1 cellular context compared by ENCODE assay signal in the genomic region with DNA sequence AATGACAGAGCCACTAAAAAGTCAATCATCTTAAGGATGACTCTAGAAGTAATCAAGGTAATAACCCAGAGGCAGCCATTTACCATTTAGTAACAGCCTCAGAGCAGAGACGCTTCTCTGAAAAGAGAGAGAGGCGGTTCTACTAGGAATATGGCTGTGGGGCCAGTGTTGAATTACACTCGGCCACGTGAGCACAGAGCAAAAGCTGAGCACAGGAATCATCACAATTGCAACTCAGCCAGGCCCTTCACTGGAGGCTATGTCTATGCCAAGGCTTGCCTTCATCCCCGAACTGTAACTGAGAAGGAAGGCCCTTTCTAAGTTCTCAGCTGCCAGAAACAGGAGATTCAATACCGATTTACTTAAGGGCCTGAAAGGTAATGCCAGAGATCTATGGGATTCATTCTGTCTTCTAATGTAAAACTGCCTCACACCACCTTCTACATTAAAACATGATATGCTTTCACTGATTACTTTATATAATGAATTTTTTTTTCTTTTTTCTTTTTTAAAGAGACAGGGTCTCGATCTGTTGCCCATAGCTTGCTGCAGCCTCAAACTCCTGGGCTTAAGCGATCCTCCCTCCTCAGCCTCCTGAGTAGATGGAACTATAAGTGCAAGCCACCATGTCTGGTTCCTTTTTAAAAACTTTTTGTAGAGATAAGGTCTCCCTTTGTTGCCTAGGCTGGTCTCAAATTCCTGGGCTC.
TF ChIP-seq lines count a peak whose summit lies in the region.

No MANE protein-coding gene starts in this region.

TF ChIP-seq in K562, 482 proteins besides CTCF, POLR2A, EP300 and RAD21 (continued from another document):
- TF ChIP-seq, protein P1, sequence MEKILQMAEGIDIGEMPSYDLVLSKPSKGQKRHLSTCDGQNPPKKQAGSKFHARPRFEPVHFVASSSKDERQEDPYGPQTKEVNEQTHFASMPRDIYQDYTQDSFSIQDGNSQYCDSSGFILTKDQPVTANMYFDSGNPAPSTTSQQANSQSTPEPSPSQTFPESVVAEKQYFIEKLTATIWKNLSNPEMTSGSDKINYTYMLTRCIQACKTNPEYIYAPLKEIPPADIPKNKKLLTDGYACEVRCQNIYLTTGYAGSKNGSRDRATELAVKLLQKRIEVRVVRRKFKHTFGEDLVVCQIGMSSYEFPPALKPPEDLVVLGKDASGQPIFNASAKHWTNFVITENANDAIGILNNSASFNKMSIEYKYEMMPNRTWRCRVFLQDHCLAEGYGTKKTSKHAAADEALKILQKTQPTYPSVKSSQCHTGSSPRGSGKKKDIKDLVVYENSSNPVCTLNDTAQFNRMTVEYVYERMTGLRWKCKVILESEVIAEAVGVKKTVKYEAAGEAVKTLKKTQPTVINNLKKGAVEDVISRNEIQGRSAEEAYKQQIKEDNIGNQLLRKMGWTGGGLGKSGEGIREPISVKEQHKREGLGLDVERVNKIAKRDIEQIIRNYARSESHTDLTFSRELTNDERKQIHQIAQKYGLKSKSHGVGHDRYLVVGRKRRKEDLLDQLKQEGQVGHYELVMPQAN (IDR thresholded peaks at IDR 0.05; ENCODE audit: borderline replicate concordance) = no peak
- TF ChIP-seq, protein P2, sequence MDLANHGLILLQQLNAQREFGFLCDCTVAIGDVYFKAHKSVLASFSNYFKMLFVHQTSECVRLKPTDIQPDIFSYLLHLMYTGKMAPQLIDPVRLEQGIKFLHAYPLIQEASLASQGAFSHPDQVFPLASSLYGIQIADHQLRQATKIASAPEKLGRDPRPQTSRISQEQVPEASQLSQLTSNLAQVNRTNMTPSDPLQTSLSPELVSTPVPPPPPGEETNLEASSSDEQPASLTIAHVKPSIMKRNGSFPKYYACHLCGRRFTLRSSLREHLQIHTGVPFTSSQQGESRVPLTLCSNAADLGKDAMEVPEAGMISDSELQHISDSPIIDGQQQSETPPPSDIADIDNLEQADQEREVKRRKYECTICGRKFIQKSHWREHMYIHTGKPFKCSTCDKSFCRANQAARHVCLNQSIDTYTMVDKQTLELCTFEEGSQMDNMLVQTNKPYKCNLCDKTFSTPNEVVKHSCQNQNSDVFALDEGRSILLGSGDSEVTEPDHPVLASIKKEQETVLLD (IDR thresholded peaks at IDR 0.05) = no peak
- no peak for TF ChIP-seq HNRNPK (IDR thresholded peaks at IDR 0.05; ENCODE audit: low read depth, low read length, poor library complexity, severe bottlenecking)
- TF ChIP-seq, protein P3, sequence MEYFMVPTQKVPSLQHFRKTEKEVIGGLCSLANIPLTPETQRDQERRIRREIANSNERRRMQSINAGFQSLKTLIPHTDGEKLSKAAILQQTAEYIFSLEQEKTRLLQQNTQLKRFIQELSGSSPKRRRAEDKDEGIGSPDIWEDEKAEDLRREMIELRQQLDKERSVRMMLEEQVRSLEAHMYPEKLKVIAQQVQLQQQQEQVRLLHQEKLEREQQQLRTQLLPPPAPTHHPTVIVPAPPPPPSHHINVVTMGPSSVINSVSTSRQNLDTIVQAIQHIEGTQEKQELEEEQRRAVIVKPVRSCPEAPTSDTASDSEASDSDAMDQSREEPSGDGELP (CRISPR knock-in tag; IDR thresholded peaks at IDR 0.05; ENCODE audit: borderline replicate concordance) = no peak
- no peak for TF ChIP-seq YBX1 (IDR thresholded peaks at IDR 0.05)
- no peak for TF ChIP-seq NR4A1 (CRISPR knock-in tag; IDR thresholded peaks at IDR 0.05)
- TF ChIP-seq NR4A1 (tag; IDR thresholded peaks at IDR 0.05) = peak; percentile 24; the same call in 1 of the 2 replicates
- no peak for TF ChIP-seq RBM15 (IDR thresholded peaks at IDR 0.05; ENCODE audit: insufficient read depth, low read length)
- peak; percentile 18 for TF ChIP-seq POLR2B (IDR thresholded peaks at IDR 0.05; ENCODE audit: low read depth, partially characterized antibody)
- 0 out of 2 replicates have a peak, but pooled peaks have one; percentile 18 for TF ChIP-seq E2F3 (CRISPR knock-in tag; IDR thresholded peaks at IDR 0.05)
- no peak for TF ChIP-seq ZNF584 (CRISPR knock-in tag; IDR thresholded peaks at IDR 0.05; ENCODE audit: low read depth)
- no peak for TF ChIP-seq ZC3H11A (IDR thresholded peaks at IDR 0.05; ENCODE audit: low read depth, low read length)
- no peak for TF ChIP-seq GABPB1 (CRISPR knock-in tag; IDR thresholded peaks at IDR 0.05)
- TF ChIP-seq ZNF445 (CRISPR knock-in tag; IDR thresholded peaks at IDR 0.05; ENCODE audit: low read depth) = 0 out of 2 replicates have a peak, but pooled peaks have one; percentile 26
- no peak for TF ChIP-seq ZNF146 (CRISPR knock-in tag; IDR thresholded peaks at IDR 0.05; ENCODE audit: unreplicated experiment)
